ENCODE assay signal across 8 cellular contexts in genomic region chr15:92899910-92900711, GRCh38. TPM values are rescaled to one million over a fixed set of nuclear protein-coding genes. Genes with fewer than 3 reads are reported as not detected.
DNase-seq lines count a peak whose midpoint lies in the region; ATAC-seq and TF ChIP-seq lines count a peak whose summit lies in the region.

CHD2 (plus strand) TSS chr15:92900324; CDS start chr15:92901238, 914 bp downstream.

- WGBS in lung, 2 donors = 0% methylated on average over 14 of the region's 14 CpGs

- peaks cover 0 to 8% of the 10 kb centered on the region in 2 donors for H3K4me1 ChIP-seq in lung (ENCODE audit: control insufficient read depth in 2 of 2, insufficient read depth in 2 of 2, low read length in 2 of 2)

- no peaks in the 10 kb centered on the region for H3K27me3 ChIP-seq in lung (ENCODE audit: control insufficient read depth, insufficient read depth)

- DNase-seq in CMK (ENCODE audit: low read depth) (peak; percentile 72), NCI-H774 (lab: John Stamatoyannopoulos, UW) (peak; percentile 74), lung (ENCODE audit: low spot score) (no peak)
- DNase-seq in activated CD4-positive, alpha-beta T cell treated with anti-CD3 and anti-CD28 coated beads, Interleukin-2, amount 50 U/mL, for 4 hours = peak; percentile 52 to 54
- DNase-seq in effector CD4-positive, alpha-beta T cell = peak; percentile 69
- DNase-seq in stimulated activated CD8-positive, alpha-beta memory T cell treated with anti-CD3 and anti-CD28 coated beads, Interleukin-15, amount 100 ng/mL, for 1 hour (ENCODE audit: low read depth) = peak; percentile 37

- peak within 1 kb of the TSS; percentile 92 to 100 for H3K27ac ChIP-seq in lung (ENCODE audit: low read depth in 1 of 2, low read length in 1 of 2)

- ATAC-seq in GM19463 (IDR thresholded peaks at IDR 0.05; ENCODE audit: unreplicated experiment) (peak; percentile 56), HG03575 (IDR thresholded peaks at IDR 0.05; ENCODE audit: extremely low read depth, insufficient number of reproducible peaks, low FRiP score, unreplicated experiment) (peak; percentile 57), lung (ENCODE audit: insufficient read depth, low FRiP score) (peak; percentile 31)

- H3K4me3 ChIP-seq in lung = peak within 1 kb of the TSS; percentile 68

- no peak for TF ChIP-seq CTCF in lung (IDR thresholded peaks at IDR 0.05; ENCODE audit: control extremely low read depth, extremely low read depth)

- H3K36me3 ChIP-seq in lung (ENCODE audit: control insufficient read depth in 2 of 2, insufficient read depth in 2 of 2, low read length in 2 of 2) = peaks cover 0 to 3% of the 10 kb centered on the region in 2 donors

- no peaks in the 10 kb centered on the region for H3K9me3 ChIP-seq in lung (ENCODE audit: control insufficient read depth in 2 of 2, insufficient read depth in 1 of 2, low read length in 1 of 2)

RNA-seq across cellular contexts. Expression of gene CHD2, which starts in this region (rescaled TPM):
- total RNA-seq in lung = 100 to 1,000 TPM; 105 to 547 TPM
- polyA plus RNA-seq in lung = 10 to 100 TPM; 39.4 to 47.7 TPM
